1 cellular context compared by ENCODE assay signal in the genomic region with DNA sequence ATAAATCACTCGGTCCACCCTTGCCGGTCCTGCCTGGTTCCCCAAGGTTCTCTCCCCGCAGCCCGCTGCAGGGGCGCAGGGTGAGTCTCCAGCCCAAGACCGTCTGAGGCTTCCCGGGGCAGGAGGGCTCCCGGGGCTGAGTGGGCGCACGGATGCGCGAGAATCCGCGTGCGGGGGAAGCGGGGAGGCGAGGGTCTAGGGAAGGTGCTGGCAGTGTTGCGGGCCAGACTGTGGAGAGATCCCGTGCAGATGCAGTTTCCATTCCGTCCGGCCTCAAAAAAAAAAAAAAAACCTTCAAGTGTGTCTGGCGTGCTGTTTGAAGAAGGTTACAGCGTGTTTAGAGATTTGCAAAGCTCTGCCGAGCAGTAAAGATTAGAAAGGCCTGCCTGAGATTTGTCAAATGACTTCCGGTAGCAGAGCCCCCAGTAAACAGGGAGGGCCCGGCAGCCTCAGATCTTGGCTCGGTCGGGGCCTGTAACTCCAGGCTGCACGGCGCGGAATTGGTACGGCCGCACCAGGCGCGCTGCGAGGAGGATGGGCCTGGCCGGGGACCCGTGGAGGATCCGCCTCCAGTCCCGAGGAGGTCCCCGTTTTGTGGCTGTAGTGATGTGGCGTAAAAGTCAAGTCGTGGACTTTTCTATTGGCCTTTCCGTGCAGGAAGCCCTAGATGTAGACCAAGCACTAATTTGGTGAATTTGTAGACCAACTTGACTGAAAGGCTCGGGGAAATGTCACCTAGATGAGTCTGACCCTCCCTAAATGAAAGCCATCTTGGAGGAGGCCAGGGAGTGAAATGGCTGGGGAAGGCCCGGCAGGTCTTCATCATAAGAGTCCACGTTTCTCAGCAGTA.
TF ChIP-seq lines count a peak whose summit lies in the region.

No MANE protein-coding gene starts in this region.

TF ChIP-seq in HEK293T, 16 proteins besides CTCF, POLR2A, EP300 and RAD21 (continued from another document):
- TF ChIP-seq, protein P1, sequence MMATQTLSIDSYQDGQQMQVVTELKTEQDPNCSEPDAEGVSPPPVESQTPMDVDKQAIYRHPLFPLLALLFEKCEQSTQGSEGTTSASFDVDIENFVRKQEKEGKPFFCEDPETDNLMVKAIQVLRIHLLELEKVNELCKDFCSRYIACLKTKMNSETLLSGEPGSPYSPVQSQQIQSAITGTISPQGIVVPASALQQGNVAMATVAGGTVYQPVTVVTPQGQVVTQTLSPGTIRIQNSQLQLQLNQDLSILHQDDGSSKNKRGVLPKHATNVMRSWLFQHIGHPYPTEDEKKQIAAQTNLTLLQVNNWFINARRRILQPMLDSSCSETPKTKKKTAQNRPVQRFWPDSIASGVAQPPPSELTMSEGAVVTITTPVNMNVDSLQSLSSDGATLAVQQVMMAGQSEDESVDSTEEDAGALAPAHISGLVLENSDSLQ (IDR thresholded peaks at IDR 0.05): peak; percentile 84
- no peak for TF ChIP-seq FOXK2 (IDR thresholded peaks at IDR 0.05)
- peak; percentile 77; the same call in 1 of the 2 replicates for TF ChIP-seq ZNF384 (IDR thresholded peaks at IDR 0.05)
- TF ChIP-seq L3MBTL2 (conservative IDR thresholded peaks at IDR 0.05): 0 out of 2 replicates have a peak, but pooled peaks have one; percentile 19
- TF ChIP-seq NFRKB (IDR thresholded peaks at IDR 0.05): no peak
- TF ChIP-seq ELF4 (IDR thresholded peaks at IDR 0.05): no peak
- no peak for TF ChIP-seq TARDBP (IDR thresholded peaks at IDR 0.05)
- TF ChIP-seq BHLHE40 (IDR thresholded peaks at IDR 0.05; ENCODE audit: borderline replicate concordance): no peak
- TF ChIP-seq FOXA1 (IDR thresholded peaks at IDR 0.05): no peak
- TF ChIP-seq CTBP1 (IDR thresholded peaks at IDR 0.05; ENCODE audit: borderline replicate concordance): no peak
- no peak for TF ChIP-seq SUZ12 (IDR thresholded peaks at IDR 0.05)
